ENCODE assay signal across 1 cellular context in genomic region chr20:47351643-47352331, GRCh38.
TF ChIP-seq lines count a peak whose summit lies in the region.

No MANE protein-coding gene starts in this region.

TF ChIP-seq in A549, 52 proteins besides CTCF, POLR2A, EP300 and RAD21 (continued from another document):
- no peak for TF ChIP-seq MAZ (IDR thresholded peaks at IDR 0.05; ENCODE audit: borderline replicate concordance, low read depth, low read length)
- TF ChIP-seq PBX3 (IDR thresholded peaks at IDR 0.05): no peak
- TF ChIP-seq ATOH8 (CRISPR knock-in tag; IDR thresholded peaks at IDR 0.05; ENCODE audit: low read depth): peak; percentile 30; the same call in 1 of the 2 replicates
- no peak for TF ChIP-seq BCL3 (IDR thresholded peaks at IDR 0.05)
- TF ChIP-seq HOXA7 (CRISPR knock-in tag; IDR thresholded peaks at IDR 0.05): no peak
- peak; percentile 88 for TF ChIP-seq RFX5 (IDR thresholded peaks at IDR 0.05)
- TF ChIP-seq ELK1 (IDR thresholded peaks at IDR 0.05; ENCODE audit: low read depth, low read length): no peak
- TF ChIP-seq HDAC2 (IDR thresholded peaks at IDR 0.05): no peak
- TF ChIP-seq ZSCAN20 (CRISPR knock-in tag; IDR thresholded peaks at IDR 0.05): no peak
- no peak for TF ChIP-seq CBX8 (IDR thresholded peaks at IDR 0.05)
TF ChIP-seq in A549: peak in this region for 4.
